ENCODE assay signal across 17 cellular contexts in genomic region chr1:57485643-57486042, GRCh38.
DNase-seq lines count a peak whose midpoint lies in the region; ATAC-seq and TF ChIP-seq lines count a peak whose summit lies in the region.
"Had no signal": no experiment of that assay in that cellular context is flagged by ENCODE, and none has a peak within 500 bp of the region (broad histone marks: within the 10 kb centered on the region; RNA-seq: fewer than 3 reads in every experiment).

No MANE protein-coding gene starts in this region.

- intact Hi-C loops in mammary epithelial cell (cut with micrococcal nuclease) (no loop called here), aorta (cut with DNase I) (no loop called here), sciatic nerve (cut with DNase I) (no loop called here)

- DNase-seq in AG10803 (ENCODE audit: low read depth) = peak; percentile 71
- DNase-seq in M059J (ENCODE audit: low read depth) = peak; percentile 77
- DNase-seq in mammary epithelial cell = peak; percentile 35
- peak; percentile 12 for DNase-seq in glomerular visceral epithelial cell (ENCODE audit: extremely low spot score)
- no peak for DNase-seq in aorta
- no peak for DNase-seq in HuH-7.5 (ENCODE audit: low spot score)
- DNase-seq in sciatic nerve (ENCODE audit: low spot score) = no peak
- DNase-seq: activated CD4-positive, alpha-beta T cell treated with anti-CD3 and anti-CD28 coated beads, Interleukin-2, amount 50 U/mL, for 1 hour; activated naive CD8-positive, alpha-beta T cell treated with anti-CD3 and anti-CD28 coated beads for 36 hours; activated T-cell treated with anti-CD3 and anti-CD28 coated beads, Interleukin-2, amount 50 U/mL, for 1 hour; DMS153; left colon; NCI-H524; posterior cingulate gyrus; stimulated activated naive CD4-positive, alpha-beta T cell had no signal

- ATAC-seq in aorta (ENCODE audit: low FRiP score) (no peak), GM18511 (IDR thresholded peaks at IDR 0.05; ENCODE audit: unreplicated experiment) (no peak), sciatic nerve (no peak)
- ATAC-seq: left colon had no signal

- H3K4me3 ChIP-seq in AG10803 (ENCODE audit: low read length) = no peak overlapping the region
- no peak overlapping the region for H3K4me3 ChIP-seq in mammary epithelial cell (replicated peaks in 1 of 3; ENCODE audit: insufficient read depth in 1 of 3, low read depth in 2 of 3, low read length in 3 of 3)
- no peak overlapping the region for H3K4me3 ChIP-seq in aorta (ENCODE audit: low read length in 2 of 2)
- H3K4me3 ChIP-seq: hepatocyte had no signal

- H2AFZ ChIP-seq in mammary epithelial cell (ENCODE audit: low read depth, low read length) = no peak overlapping the region
- H2AFZ ChIP-seq: hepatocyte had no signal

- CTCF ChIA-PET in mammary epithelial cell (lab: Charles Lee; ENCODE audit: low non-redundant PET) = no interaction called here

- in situ Hi-C loops in mammary epithelial cell (cut with MboI; ENCODE audit: low sequenced_read_pairs in 2 of 2) = no loop called here

- 78% methylated on average over 4 of the region's 4 CpGs for WGBS in mammary epithelial cell (ENCODE audit: low coverage, missing lambda C conversion rate)
- WGBS in aorta, 2 donors = 50 to 62% methylated on average over 4 of the region's 4 CpGs

- no peaks in the 10 kb centered on the region for H4K20me1 ChIP-seq in mammary epithelial cell (ENCODE audit: insufficient read depth, low read length)

- H3K4me2 ChIP-seq in mammary epithelial cell (ENCODE audit: insufficient read depth, low read depth, low read length) = no peak overlapping the region
- H3K4me2 ChIP-seq: hepatocyte had no signal

- H3K9me3 ChIP-seq in mammary epithelial cell (replicated peaks; ENCODE audit: insufficient read depth, low read length) (no peaks in the 10 kb centered on the region), aorta (ENCODE audit: control insufficient read depth, low read length) (no peaks in the 10 kb centered on the region)

- H3K4me1 ChIP-seq in mammary epithelial cell (ENCODE audit: insufficient read depth, low read length) = peaks cover 10% of the 10 kb centered on the region
- no peaks in the 10 kb centered on the region for H3K4me1 ChIP-seq in aorta (ENCODE audit: control insufficient read depth in 1 of 2, insufficient read depth in 2 of 2, low read length in 2 of 2)

- no peak overlapping the region for H3K9ac ChIP-seq in mammary epithelial cell (ENCODE audit: insufficient read depth, low read length)

- H3K36me3 ChIP-seq in mammary epithelial cell (ENCODE audit: insufficient read depth, low read length) (no peaks in the 10 kb centered on the region), aorta (ENCODE audit: control insufficient read depth in 1 of 2, insufficient read depth in 2 of 2, low read length in 1 of 2) (no peaks in the 10 kb centered on the region)

- dilution Hi-C loops in mammary epithelial cell (cut with HindIII; ENCODE audit: low sequenced_read_pairs) = no loop called here

- H3K27ac ChIP-seq in mammary epithelial cell (ENCODE audit: insufficient read depth, low read depth, low read length) = no peak overlapping the region
- H3K27ac ChIP-seq in aorta (ENCODE audit: low read depth in 1 of 2, low read length in 2 of 2) = no peak overlapping the region
- H3K27ac ChIP-seq: hepatocyte had no signal

- BruUV-seq in mammary epithelial cell (replicated peaks; lab: Mats Ljungman, UMichigan) = no TSS peak

- no peaks in the 10 kb centered on the region for H3K79me2 ChIP-seq in mammary epithelial cell (ENCODE audit: insufficient read depth, low read length)
- H3K79me2 ChIP-seq: hepatocyte had no signal

- no peak for TF ChIP-seq CTCF in AG10803 (conservative IDR thresholded peaks at IDR 0.05; ENCODE audit: low read length)
- no peak for TF ChIP-seq CTCF in mammary epithelial cell (conservative IDR thresholded peaks at IDR 0.05 in 1 of 2, IDR thresholded peaks at IDR 0.05 in 1 of 2; ENCODE audit: extremely low read depth in 1 of 2, insufficient read depth in 1 of 2, low read depth in 1 of 2, low read length in 2 of 2)

- no peaks in the 10 kb centered on the region for H3K27me3 ChIP-seq in mammary epithelial cell (ENCODE audit: insufficient read depth, low read length)
- H3K27me3 ChIP-seq in aorta (ENCODE audit: control insufficient read depth in 1 of 2, insufficient read depth in 2 of 2, low read length in 1 of 2) = no peaks in the 10 kb centered on the region

Comparison
In these comparisons a context has a peak if more than half of its experiments do, and no peak if none do; other contexts are left out.
1. DNase-seq: peak in AG10803 (single experiment), M059J (single experiment), mammary epithelial cell (single experiment) and glomerular visceral epithelial cell (single experiment); none in aorta (0 of 2), HuH-7.5 (single experiment) and sciatic nerve (single experiment).